ENCODE assay signal across 1 cellular context in the genomic region with DNA sequence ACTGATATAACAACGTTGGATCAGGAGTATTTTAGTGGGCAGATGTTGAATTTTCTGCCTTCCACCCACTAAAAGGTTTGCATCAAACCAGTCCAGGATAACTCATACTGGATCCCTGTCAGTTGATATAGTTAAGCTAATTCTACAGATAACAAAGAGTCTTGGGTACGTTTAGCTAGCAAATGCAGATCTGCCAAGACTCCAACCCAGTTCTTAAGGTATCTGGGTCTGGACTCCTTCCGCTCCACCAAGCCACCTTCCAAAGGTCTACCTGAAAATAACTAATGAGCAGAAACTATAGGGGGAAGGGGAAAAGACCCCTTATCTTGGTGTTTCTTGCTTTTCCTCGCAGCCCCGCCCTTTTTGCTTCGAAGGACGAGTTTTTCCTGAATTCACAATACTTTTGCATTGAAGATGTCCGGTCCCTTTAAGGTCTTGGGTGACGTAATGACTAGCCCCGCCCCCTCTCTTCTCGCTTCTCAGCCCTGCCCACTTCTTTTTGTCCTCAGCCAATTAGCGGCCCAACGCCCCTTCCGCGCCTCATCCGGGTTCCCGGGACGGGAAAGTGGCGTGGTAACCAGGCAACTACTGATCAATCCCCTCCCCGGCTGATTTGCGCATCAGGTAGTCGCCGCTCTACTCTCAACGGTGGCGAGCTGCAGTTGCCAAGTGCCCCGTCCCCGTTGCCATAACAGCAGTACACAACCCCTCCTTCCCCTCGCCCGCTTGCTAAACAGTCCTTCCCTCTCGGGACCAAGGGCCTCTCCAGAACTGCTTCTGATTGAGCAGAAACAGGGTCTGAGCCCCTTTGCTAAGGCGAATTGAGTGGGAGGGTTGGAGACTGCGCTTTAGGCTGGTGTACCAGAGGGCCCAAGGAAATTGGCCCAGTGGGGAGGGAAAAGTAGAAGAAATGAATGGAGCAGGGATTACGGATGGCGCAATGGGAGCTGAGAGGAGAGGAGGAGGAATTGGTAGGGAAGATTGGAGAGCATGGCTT.
A peak's percentile ranks its signal among the peaks of the same experiment; 100 is the strongest.
TF ChIP-seq lines count a peak whose summit lies in the region.

A gene with protein sequence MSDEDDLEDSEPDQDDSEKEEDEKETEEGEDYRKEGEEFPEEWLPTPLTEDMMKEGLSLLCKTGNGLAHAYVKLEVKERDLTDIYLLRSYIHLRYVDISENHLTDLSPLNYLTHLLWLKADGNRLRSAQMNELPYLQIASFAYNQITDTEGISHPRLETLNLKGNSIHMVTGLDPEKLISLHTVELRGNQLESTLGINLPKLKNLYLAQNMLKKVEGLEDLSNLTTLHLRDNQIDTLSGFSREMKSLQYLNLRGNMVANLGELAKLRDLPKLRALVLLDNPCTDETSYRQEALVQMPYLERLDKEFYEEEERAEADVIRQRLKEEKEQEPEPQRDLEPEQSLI (plus strand): TSS at position 543 of the 997 bp plus-strand sequence. CDS start 812 bp downstream, outside the sequence.

TF ChIP-seq in K562, 482 proteins besides CTCF, POLR2A, EP300 and RAD21 (continued from another document):
- TF ChIP-seq, protein P1, sequence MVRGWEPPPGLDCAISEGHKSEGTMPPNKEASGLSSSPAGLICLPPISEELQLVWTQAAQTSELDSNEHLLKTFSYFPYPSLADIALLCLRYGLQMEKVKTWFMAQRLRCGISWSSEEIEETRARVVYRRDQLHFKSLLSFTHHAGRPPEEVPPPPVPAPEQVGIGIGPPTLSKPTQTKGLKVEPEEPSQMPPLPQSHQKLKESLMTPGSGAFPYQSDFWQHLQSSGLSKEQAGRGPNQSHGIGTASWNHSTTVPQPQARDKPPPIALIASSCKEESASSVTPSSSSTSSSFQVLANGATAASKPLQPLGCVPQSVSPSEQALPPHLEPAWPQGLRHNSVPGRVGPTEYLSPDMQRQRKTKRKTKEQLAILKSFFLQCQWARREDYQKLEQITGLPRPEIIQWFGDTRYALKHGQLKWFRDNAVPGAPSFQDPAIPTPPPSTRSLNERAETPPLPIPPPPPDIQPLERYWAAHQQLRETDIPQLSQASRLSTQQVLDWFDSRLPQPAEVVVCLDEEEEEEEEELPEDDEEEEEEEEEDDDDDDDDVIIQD (CRISPR knock-in tag; IDR thresholded peaks at IDR 0.05): no peak
- no peak for TF ChIP-seq COPS2 (conservative IDR thresholded peaks at IDR 0.05)
- no peak for TF ChIP-seq ATF1 (CRISPR knock-in tag; IDR thresholded peaks at IDR 0.05)
- TF ChIP-seq ATF1 (tag; IDR thresholded peaks at IDR 0.05): peak; percentile 82
- TF ChIP-seq PRDM10 (IDR thresholded peaks at IDR 0.05; ENCODE audit: partially characterized antibody): no peak
- TF ChIP-seq ZNF184 (CRISPR knock-in tag; IDR thresholded peaks at IDR 0.05): no peak
- TF ChIP-seq ZFPM2 (CRISPR knock-in tag; IDR thresholded peaks at IDR 0.05): no peak
- no peak for TF ChIP-seq ZNF347 (CRISPR knock-in tag; IDR thresholded peaks at IDR 0.05; ENCODE audit: low read depth)
- peak; percentile 18; the same call in 1 of the 2 replicates for TF ChIP-seq L3MBTL2 (IDR thresholded peaks at IDR 0.05)
- no peak for TF ChIP-seq SMARCB1 (IDR thresholded peaks at IDR 0.05; ENCODE audit: insufficient read length, low read depth)
- no peak for TF ChIP-seq BCOR (IDR thresholded peaks at IDR 0.05)
- no peak for TF ChIP-seq DACH1 (IDR thresholded peaks at IDR 0.05; ENCODE audit: partially characterized antibody)
- TF ChIP-seq SAP30 (IDR thresholded peaks at IDR 0.05; ENCODE audit: borderline replicate concordance, insufficient read depth, low read depth, low read length, poor library complexity, severe bottlenecking): peak; percentile 43
- TF ChIP-seq TFAM (CRISPR knock-in tag; conservative IDR thresholded peaks at IDR 0.05): no peak
- no peak for TF ChIP-seq EZH2 (IDR thresholded peaks at IDR 0.05; ENCODE audit: borderline replicate concordance, low read depth, low read length)
- TF ChIP-seq, protein P2, sequence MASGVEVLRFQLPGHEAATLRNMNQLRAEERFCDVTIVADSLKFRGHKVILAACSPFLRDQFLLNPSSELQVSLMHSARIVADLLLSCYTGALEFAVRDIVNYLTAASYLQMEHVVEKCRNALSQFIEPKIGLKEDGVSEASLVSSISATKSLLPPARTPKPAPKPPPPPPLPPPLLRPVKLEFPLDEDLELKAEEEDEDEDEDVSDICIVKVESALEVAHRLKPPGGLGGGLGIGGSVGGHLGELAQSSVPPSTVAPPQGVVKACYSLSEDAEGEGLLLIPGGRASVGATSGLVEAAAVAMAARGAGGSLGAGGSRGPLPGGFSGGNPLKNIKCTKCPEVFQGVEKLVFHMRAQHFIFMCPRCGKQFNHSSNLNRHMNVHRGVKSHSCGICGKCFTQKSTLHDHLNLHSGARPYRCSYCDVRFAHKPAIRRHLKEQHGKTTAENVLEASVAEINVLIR (CRISPR knock-in tag; IDR thresholded peaks at IDR 0.05): peak; percentile 15; the same call in 1 of the 2 replicates
- no peak for TF ChIP-seq ZNF57 (CRISPR knock-in tag; IDR thresholded peaks at IDR 0.05)
- no peak for TF ChIP-seq HSF4 (CRISPR knock-in tag; IDR thresholded peaks at IDR 0.05; ENCODE audit: borderline replicate concordance)
- no peak for TF ChIP-seq RBM17 (IDR thresholded peaks at IDR 0.05; ENCODE audit: borderline replicate concordance, low read depth, low read length)
- TF ChIP-seq XRCC3 (IDR thresholded peaks at IDR 0.05): no peak
- no peak for TF ChIP-seq ZNF407 (IDR thresholded peaks at IDR 0.05; ENCODE audit: low read depth)
- no peak for TF ChIP-seq ZNF217 (CRISPR knock-in tag; IDR thresholded peaks at IDR 0.05)
- no peak for TF ChIP-seq NCOA2 (IDR thresholded peaks at IDR 0.05; ENCODE audit: partially characterized antibody in 2 of 2)
- TF ChIP-seq GTF2F1 (IDR thresholded peaks at IDR 0.05; ENCODE audit: low read depth, low read length): no peak
- TF ChIP-seq E2F3 (CRISPR knock-in tag; IDR thresholded peaks at IDR 0.05): no peak
- TF ChIP-seq GTF2E2 (tag; IDR thresholded peaks at IDR 0.05): no peak
